26 cellular contexts compared by ENCODE assay signal in the genomic region with DNA sequence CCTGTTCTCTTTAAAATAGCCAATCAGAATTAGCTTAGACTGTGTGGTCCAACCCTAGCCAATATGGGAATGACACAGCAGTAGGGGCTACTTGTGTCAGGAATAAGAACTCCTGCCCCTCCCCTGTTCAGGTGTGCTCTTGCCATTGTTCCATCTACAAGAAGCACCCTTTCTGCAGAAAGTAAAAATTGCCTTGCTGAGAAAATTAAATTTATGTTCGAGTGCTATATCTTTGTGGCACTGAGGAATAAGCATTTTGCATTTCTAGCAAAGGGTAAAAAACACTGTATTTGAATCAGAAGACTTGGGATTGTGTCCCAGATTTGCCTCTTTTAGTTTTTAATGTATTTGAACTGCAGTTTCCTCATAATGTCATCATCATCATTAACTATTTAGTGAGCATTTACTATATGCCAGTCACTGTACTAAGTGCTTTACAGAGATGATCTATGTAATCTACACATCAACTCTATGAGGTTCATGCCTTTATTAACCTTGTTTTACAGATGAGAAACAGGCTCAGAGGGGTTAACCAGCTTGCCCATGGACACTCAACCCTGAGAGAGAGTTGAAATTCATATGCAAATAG.
"Had no signal": no experiment of that assay in that cellular context is flagged by ENCODE, and none has a peak within 500 bp of the region (broad histone marks: within the 10 kb centered on the region; RNA-seq: fewer than 3 reads in every experiment).

No MANE protein-coding gene starts in this region.

- H3K9ac ChIP-seq: neural progenitor cell, parathyroid adenoma had no signal

- H3K4me3 ChIP-seq: neural progenitor cell, ovary, psoas muscle, skin epidermis, smooth muscle cell, spleen, stomach, thoracic aorta, thyroid gland, tibial nerve, upper lobe of left lung, vagina had no signal

- H3K36me3 ChIP-seq: neural progenitor cell, ovary, spleen, stomach, thoracic aorta, thyroid gland, tibial nerve, upper lobe of left lung, vagina had no signal

- H3K27me3 ChIP-seq: neural progenitor cell, ovary, spleen, thyroid gland, tibial nerve, upper lobe of left lung, vagina had no signal

- H3K27ac ChIP-seq: neural progenitor cell, ovary, parathyroid adenoma, psoas muscle, skin epidermis, spleen, stomach, thoracic aorta, thyroid gland, tibial nerve, upper lobe of left lung, vagina had no signal

- H3K4me1 ChIP-seq: psoas muscle, vagina had no signal

- ATAC-seq: natural killer cell; psoas muscle; right cardiac atrium; sciatic nerve; stimulated activated effector memory CD8-positive, alpha-beta T cell treated with anti-CD3 and anti-CD28 coated beads, Interleukin-12 subunit alpha, Interleukin-12 subunit beta, amount 100 ng/mL, for 72 hours; stimulated activated naive B cell treated with anti-CD40 and anti-IgM and Interleukin-4, amounts not matched to agents 10 μg/mL and 1 μg/mL and 100 μg/mL, for 72 hours had no signal

- H3K79me2 ChIP-seq: parathyroid adenoma had no signal

- H3K4me2 ChIP-seq: neural progenitor cell, smooth muscle cell had no signal

- FAIRE-seq: urothelium cell line had no signal

- DNase-seq: natural killer cell; occipital lobe; ovary; posterior cingulate gyrus; psoas muscle; right cardiac atrium; stimulated activated CD4-positive, alpha-beta T cell treated with anti-CD3 and anti-CD28 coated beads, Interleukin-12 subunit alpha, Interleukin-12 subunit beta, amount 100 ng/mL, for 4 hours; stimulated activated CD4-positive, alpha-beta T cell treated with anti-CD3 and anti-CD28 coated beads, Interleukin-1b, Interleukin-23, amount 100 ng/mL, for 48 hours; stimulated activated CD4-positive, alpha-beta T cell treated with anti-CD3 and anti-CD28 coated beads, Interleukin-4, amount 100 ng/mL, for 1 hour; stimulated activated naive B cell treated with anti-CD40 and anti-IgM and Interleukin-4, amounts not matched to agents 10 μg/mL and 1 μg/mL and 100 μg/mL, for 72 hours; stimulated activated naive CD4-positive, alpha-beta T cell treated with Interleukin-2 at 50 U/mL for 16 hours; stomach; thyroid gland; trophoblast cell; upper lobe of left lung had no signal

- H3K9me3 ChIP-seq: thyroid gland, vagina had no signal

- H2AFZ ChIP-seq: neural progenitor cell, parathyroid adenoma had no signal
